In the genomic region with DNA sequence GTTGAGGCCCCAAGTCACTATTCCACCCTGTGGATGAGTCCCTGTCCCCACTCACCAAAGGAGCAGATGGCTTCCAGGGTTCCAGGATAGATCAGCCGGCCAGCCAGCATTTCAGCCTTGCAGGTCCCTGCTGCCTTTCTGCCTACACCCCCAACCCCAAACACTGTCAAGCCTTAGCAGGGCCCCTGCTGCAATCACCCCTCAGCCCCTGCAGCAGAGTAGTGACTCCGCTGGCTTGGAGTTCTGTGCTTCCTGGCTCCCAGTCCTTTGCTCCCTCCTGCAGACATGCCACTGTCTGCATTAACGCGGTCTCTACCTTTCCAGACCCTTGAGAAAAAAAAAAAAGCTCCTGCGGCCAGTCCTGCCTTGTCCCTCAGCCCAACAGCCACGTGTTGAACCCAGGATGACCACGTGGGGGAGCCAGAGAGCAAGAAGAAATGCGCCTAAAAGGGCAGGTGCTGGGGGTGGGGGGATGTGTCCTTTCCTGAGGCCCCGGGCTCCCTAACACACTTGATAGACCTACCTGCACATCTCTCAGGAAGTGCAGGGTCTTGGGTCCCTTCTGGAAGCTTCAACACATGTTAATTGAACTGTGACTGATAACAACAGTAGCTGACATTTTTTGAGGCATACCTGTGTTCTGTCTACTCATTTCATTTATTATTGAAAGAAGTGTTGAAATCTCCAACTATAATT, we compare ENCODE assay signal across 8 cellular contexts. TPM values are rescaled to one million over a fixed set of nuclear protein-coding genes. Genes with fewer than 3 reads are reported as not detected.
DNase-seq lines count a peak whose midpoint lies in the region; ATAC-seq and TF ChIP-seq lines count a peak whose summit lies in the region.

No MANE protein-coding gene starts in this region.

- TF ChIP-seq CTCF in GM12873 (IDR thresholded peaks at IDR 0.05; ENCODE audit: insufficient read depth, low read depth, low read length, missing control alignments), result peak; percentile 93
- peak; percentile 98 for TF ChIP-seq CTCF in LNCAP (IDR thresholded peaks at IDR 0.05)
- peak; percentile 94 for TF ChIP-seq CTCF in glutamatergic neuron (IDR thresholded peaks at IDR 0.05; ENCODE audit: partially characterized antibody, unreplicated experiment)

- no peak for ATAC-seq in GM21619 (IDR thresholded peaks at IDR 0.05; ENCODE audit: unreplicated experiment)
- no peak for ATAC-seq in GM18858 (IDR thresholded peaks at IDR 0.05; ENCODE audit: unreplicated experiment)

- DNase-seq in SK-N-DZ (ENCODE audit: low spot score), result peak; percentile 59
- peak; percentile 84 for DNase-seq in activated naive CD4-positive, alpha-beta T cell treated with Interleukin-2 at 50 U/mL for 16 hours
- peak; percentile 86 for DNase-seq in glutamatergic neuron
- peak; percentile 88 for DNase-seq in posterior vena cava (ENCODE audit: low spot score)

- H3K27me3 Mint-ChIP-seq in glutamatergic neuron (ENCODE audit: unreplicated experiment), result no peaks in the 10 kb centered on the region

- H3K4me1 Mint-ChIP-seq in glutamatergic neuron (ENCODE audit: low read depth, unreplicated experiment), result peaks cover 6% of the 10 kb centered on the region

- peaks cover 6% of the 10 kb centered on the region for H3K36me3 Mint-ChIP-seq in glutamatergic neuron (ENCODE audit: unreplicated experiment)

- H3K4me3 Mint-ChIP-seq in glutamatergic neuron (ENCODE audit: unreplicated experiment), result no peak overlapping the region

- H3K9me3 Mint-ChIP-seq in glutamatergic neuron (ENCODE audit: unreplicated experiment), result no peaks in the 10 kb centered on the region

- intact Hi-C loops in posterior vena cava (cut with DNase I), result loop anchor here in 1 of 2 donors (2.0 to 10.0 kb wide), 2 partner anchors 40 to 50 kb away; no protein-coding TSS in a partner anchor

- H3K27ac Mint-ChIP-seq in glutamatergic neuron (ENCODE audit: unreplicated experiment), result no peak overlapping the region

RNA-seq across cellular contexts. Expression of gene RASSF5, which starts 37.4 kb away (rescaled TPM):
- polyA plus RNA-seq in SK-N-DZ (2014; cell fraction: cytosol; rRNA removed), result 0.05 TPM in 1 of 2 replicates, not detected in the other
- polyA plus RNA-seq in SK-N-DZ (2014; cell fraction: nucleus; rRNA removed), result not detected in 2 replicates
- total RNA-seq in glutamatergic neuron (ENCODE audit: unreplicated experiment) (2.7 TPM), posterior vena cava (10 to 100 TPM; 11.0 to 13.3 TPM)
